ENCODE assay signal across 1 cellular context in the genomic region with DNA sequence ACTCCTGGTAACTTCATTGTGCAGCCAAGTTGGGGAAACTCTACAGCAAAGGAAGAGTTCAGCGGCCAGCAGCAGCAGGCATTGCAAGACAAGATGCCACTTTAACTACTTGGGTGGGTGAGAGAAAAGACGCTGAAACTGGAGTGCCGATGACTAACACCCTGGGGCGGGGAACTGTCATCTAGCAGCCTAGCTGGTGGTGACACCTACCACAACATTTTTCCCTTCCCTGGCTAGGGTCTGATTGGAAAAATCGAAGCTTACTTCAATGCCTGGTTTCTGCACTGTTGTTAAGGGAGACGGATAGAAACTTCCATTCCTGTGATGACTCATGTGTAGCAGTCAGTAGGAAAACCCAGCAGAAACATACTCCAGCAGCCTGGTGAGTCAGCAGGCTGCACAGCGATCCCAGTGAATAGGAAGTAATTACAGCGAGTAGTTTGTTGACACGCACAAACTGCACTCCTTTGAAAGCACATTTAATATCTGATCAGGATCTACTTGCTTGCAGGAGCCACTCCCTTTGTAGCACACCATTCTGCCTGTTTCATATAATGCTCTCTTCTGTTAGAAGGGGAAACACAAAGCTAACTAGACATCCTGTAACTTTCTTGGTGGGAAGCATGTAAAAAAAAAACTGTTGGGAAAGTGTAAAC.
TF ChIP-seq lines count a peak whose summit lies in the region.

No MANE protein-coding gene starts in this region.

TF ChIP-seq in HepG2, 621 proteins besides CTCF, POLR2A, EP300 and RAD21 (continued from another document and continues in another):
- TF ChIP-seq BHLHE40 (IDR thresholded peaks at IDR 0.05; ENCODE audit: low read length) (no peak; the same call in 1 of the 2 replicates), ZNF570 (CRISPR knock-in tag; IDR thresholded peaks at IDR 0.05; ENCODE audit: borderline replicate concordance) (no peak), SMARCC2 (IDR thresholded peaks at IDR 0.05) (no peak), TRIM24 (CRISPR knock-in tag; IDR thresholded peaks at IDR 0.05) (no peak), ZNF34 (CRISPR knock-in tag; IDR thresholded peaks at IDR 0.05; ENCODE audit: borderline replicate concordance) (no peak), SP5 (CRISPR knock-in tag; IDR thresholded peaks at IDR 0.05; ENCODE audit: borderline replicate concordance, low read depth) (peak; percentile 78), FIP1L1 (IDR thresholded peaks at IDR 0.05; ENCODE audit: borderline replicate concordance, insufficient read depth, low read depth, low read length) (no peak), ZNF766 (CRISPR knock-in tag; IDR thresholded peaks at IDR 0.05; ENCODE audit: borderline replicate concordance) (no peak), RARG (CRISPR knock-in tag; IDR thresholded peaks at IDR 0.05; ENCODE audit: low read depth) (no peak; the same call in 1 of the 2 replicates), HNRNPUL1 (IDR thresholded peaks at IDR 0.05; ENCODE audit: low read depth, low read length) (no peak), SCMH1 (CRISPR knock-in tag; IDR thresholded peaks at IDR 0.05; ENCODE audit: borderline replicate concordance) (no peak), ZMYM2 (CRISPR knock-in tag; IDR thresholded peaks at IDR 0.05) (no peak), NFE2L2 (IDR thresholded peaks at IDR 0.05; ENCODE audit: low read length) (peak; percentile 72), GPN1 (CRISPR knock-in tag; IDR thresholded peaks at IDR 0.05; ENCODE audit: borderline replicate concordance) (no peak), ZNF792 (CRISPR knock-in tag; IDR thresholded peaks at IDR 0.05) (peak; percentile 91; the same call in 1 of the 2 replicates), NFE2L1 (CRISPR knock-in tag; IDR thresholded peaks at IDR 0.05; ENCODE audit: borderline replicate concordance) (no peak), HOXA7 (CRISPR knock-in tag; IDR thresholded peaks at IDR 0.05) (no peak), TOPORS (CRISPR knock-in tag; IDR thresholded peaks at IDR 0.05) (no peak), SRSF4 (IDR thresholded peaks at IDR 0.05; ENCODE audit: low read depth, low read length, poor library complexity, severe bottlenecking) (no peak), KDM3A (CRISPR knock-in tag; IDR thresholded peaks at IDR 0.05; ENCODE audit: low read depth) (no peak), HOXA5 (CRISPR knock-in tag; IDR thresholded peaks at IDR 0.05) (no peak), NCOR1 (IDR thresholded peaks at IDR 0.05; ENCODE audit: borderline replicate concordance, low read length) (peak; percentile 23; the same call in 1 of the 2 replicates), RFX5 (IDR thresholded peaks at IDR 0.05; ENCODE audit: low read depth, low read length) (peak; percentile 61; the same call in 1 of the 2 replicates), ZBTB8A (CRISPR knock-in tag; IDR thresholded peaks at IDR 0.05; ENCODE audit: borderline replicate concordance, low read depth) (no peak), CREB1 (IDR thresholded peaks at IDR 0.05) (peak; percentile 79), CREB1 (CRISPR knock-in tag; IDR thresholded peaks at IDR 0.05) (peak; percentile 21; the same call in 1 of the 2 replicates), ZNF737 (CRISPR knock-in tag; IDR thresholded peaks at IDR 0.05; ENCODE audit: borderline replicate concordance) (no peak), ZNF572 (CRISPR knock-in tag; IDR thresholded peaks at IDR 0.05) (no peak), ZNF296 (CRISPR knock-in tag; conservative IDR thresholded peaks at IDR 0.05) (no peak), ZMYM3 (CRISPR knock-in tag; IDR thresholded peaks at IDR 0.05) (peak; percentile 22; the same call in 1 of the 2 replicates), KDM5A (IDR thresholded peaks at IDR 0.05; ENCODE audit: borderline replicate concordance, low read length) (no peak), MXD4 (CRISPR knock-in tag; IDR thresholded peaks at IDR 0.05) (peak; percentile 70), RBM39 (IDR thresholded peaks at IDR 0.05; ENCODE audit: low read depth, low read length, poor library complexity, severe bottlenecking) (no peak), ARID2 (CRISPR knock-in tag; IDR thresholded peaks at IDR 0.05; ENCODE audit: borderline replicate concordance) (no peak; the same call in 1 of the 2 replicates), YEATS4 (CRISPR knock-in tag; IDR thresholded peaks at IDR 0.05; ENCODE audit: borderline replicate concordance) (peak; percentile 51)
- TF ChIP-seq, protein P1, sequence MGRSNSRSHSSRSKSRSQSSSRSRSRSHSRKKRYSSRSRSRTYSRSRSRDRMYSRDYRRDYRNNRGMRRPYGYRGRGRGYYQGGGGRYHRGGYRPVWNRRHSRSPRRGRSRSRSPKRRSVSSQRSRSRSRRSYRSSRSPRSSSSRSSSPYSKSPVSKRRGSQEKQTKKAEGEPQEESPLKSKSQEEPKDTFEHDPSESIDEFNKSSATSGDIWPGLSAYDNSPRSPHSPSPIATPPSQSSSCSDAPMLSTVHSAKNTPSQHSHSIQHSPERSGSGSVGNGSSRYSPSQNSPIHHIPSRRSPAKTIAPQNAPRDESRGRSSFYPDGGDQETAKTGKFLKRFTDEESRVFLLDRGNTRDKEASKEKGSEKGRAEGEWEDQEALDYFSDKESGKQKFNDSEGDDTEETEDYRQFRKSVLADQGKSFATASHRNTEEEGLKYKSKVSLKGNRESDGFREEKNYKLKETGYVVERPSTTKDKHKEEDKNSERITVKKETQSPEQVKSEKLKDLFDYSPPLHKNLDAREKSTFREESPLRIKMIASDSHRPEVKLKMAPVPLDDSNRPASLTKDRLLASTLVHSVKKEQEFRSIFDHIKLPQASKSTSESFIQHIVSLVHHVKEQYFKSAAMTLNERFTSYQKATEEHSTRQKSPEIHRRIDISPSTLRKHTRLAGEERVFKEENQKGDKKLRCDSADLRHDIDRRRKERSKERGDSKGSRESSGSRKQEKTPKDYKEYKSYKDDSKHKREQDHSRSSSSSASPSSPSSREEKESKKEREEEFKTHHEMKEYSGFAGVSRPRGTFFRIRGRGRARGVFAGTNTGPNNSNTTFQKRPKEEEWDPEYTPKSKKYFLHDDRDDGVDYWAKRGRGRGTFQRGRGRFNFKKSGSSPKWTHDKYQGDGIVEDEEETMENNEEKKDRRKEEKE (IDR thresholded peaks at IDR 0.05) = no peak
- TF ChIP-seq, protein P2, sequence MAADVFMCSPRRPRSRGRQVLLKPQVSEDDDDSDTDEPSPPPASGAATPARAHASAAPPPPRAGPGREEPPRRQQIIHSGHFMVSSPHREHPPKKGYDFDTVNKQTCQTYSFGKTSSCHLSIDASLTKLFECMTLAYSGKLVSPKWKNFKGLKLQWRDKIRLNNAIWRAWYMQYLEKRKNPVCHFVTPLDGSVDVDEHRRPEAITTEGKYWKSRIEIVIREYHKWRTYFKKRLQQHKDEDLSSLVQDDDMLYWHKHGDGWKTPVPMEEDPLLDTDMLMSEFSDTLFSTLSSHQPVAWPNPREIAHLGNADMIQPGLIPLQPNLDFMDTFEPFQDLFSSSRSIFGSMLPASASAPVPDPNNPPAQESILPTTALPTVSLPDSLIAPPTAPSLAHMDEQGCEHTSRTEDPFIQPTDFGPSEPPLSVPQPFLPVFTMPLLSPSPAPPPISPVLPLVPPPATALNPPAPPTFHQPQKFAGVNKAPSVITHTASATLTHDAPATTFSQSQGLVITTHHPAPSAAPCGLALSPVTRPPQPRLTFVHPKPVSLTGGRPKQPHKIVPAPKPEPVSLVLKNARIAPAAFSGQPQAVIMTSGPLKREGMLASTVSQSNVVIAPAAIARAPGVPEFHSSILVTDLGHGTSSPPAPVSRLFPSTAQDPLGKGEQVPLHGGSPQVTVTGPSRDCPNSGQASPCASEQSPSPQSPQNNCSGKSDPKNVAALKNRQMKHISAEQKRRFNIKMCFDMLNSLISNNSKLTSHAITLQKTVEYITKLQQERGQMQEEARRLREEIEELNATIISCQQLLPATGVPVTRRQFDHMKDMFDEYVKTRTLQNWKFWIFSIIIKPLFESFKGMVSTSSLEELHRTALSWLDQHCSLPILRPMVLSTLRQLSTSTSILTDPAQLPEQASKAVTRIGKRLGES (CRISPR knock-in tag; IDR thresholded peaks at IDR 0.05; ENCODE audit: borderline replicate concordance) = no peak
- TF ChIP-seq, protein P3, sequence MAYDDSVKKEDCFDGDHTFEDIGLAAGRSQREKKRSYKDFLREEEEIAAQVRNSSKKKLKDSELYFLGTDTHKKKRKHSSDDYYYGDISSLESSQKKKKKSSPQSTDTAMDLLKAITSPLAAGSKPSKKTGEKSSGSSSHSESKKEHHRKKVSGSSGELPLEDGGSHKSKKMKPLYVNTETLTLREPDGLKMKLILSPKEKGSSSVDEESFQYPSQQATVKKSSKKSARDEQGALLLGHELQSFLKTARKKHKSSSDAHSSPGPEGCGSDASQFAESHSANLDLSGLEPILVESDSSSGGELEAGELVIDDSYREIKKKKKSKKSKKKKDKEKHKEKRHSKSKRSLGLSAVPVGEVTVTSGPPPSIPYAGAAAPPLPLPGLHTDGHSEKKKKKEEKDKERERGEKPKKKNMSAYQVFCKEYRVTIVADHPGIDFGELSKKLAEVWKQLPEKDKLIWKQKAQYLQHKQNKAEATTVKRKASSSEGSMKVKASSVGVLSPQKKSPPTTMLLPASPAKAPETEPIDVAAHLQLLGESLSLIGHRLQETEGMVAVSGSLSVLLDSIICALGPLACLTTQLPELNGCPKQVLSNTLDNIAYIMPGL (CRISPR knock-in tag; IDR thresholded peaks at IDR 0.05; ENCODE audit: borderline replicate concordance in 1 of 2, low read depth in 1 of 2) = peak in 1 of 2 experiments; percentile 39; a peak in 3 of 4 replicates
- TF ChIP-seq, protein P4, sequence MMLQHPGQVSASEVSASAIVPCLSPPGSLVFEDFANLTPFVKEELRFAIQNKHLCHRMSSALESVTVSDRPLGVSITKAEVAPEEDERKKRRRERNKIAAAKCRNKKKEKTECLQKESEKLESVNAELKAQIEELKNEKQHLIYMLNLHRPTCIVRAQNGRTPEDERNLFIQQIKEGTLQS (CRISPR knock-in tag; IDR thresholded peaks at IDR 0.05) = peak; percentile 97
- TF ChIP-seq, protein P5, sequence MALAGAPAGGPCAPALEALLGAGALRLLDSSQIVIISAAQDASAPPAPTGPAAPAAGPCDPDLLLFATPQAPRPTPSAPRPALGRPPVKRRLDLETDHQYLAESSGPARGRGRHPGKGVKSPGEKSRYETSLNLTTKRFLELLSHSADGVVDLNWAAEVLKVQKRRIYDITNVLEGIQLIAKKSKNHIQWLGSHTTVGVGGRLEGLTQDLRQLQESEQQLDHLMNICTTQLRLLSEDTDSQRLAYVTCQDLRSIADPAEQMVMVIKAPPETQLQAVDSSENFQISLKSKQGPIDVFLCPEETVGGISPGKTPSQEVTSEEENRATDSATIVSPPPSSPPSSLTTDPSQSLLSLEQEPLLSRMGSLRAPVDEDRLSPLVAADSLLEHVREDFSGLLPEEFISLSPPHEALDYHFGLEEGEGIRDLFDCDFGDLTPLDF (CRISPR knock-in tag; IDR thresholded peaks at IDR 0.05) = no peak
- TF ChIP-seq, protein P6, sequence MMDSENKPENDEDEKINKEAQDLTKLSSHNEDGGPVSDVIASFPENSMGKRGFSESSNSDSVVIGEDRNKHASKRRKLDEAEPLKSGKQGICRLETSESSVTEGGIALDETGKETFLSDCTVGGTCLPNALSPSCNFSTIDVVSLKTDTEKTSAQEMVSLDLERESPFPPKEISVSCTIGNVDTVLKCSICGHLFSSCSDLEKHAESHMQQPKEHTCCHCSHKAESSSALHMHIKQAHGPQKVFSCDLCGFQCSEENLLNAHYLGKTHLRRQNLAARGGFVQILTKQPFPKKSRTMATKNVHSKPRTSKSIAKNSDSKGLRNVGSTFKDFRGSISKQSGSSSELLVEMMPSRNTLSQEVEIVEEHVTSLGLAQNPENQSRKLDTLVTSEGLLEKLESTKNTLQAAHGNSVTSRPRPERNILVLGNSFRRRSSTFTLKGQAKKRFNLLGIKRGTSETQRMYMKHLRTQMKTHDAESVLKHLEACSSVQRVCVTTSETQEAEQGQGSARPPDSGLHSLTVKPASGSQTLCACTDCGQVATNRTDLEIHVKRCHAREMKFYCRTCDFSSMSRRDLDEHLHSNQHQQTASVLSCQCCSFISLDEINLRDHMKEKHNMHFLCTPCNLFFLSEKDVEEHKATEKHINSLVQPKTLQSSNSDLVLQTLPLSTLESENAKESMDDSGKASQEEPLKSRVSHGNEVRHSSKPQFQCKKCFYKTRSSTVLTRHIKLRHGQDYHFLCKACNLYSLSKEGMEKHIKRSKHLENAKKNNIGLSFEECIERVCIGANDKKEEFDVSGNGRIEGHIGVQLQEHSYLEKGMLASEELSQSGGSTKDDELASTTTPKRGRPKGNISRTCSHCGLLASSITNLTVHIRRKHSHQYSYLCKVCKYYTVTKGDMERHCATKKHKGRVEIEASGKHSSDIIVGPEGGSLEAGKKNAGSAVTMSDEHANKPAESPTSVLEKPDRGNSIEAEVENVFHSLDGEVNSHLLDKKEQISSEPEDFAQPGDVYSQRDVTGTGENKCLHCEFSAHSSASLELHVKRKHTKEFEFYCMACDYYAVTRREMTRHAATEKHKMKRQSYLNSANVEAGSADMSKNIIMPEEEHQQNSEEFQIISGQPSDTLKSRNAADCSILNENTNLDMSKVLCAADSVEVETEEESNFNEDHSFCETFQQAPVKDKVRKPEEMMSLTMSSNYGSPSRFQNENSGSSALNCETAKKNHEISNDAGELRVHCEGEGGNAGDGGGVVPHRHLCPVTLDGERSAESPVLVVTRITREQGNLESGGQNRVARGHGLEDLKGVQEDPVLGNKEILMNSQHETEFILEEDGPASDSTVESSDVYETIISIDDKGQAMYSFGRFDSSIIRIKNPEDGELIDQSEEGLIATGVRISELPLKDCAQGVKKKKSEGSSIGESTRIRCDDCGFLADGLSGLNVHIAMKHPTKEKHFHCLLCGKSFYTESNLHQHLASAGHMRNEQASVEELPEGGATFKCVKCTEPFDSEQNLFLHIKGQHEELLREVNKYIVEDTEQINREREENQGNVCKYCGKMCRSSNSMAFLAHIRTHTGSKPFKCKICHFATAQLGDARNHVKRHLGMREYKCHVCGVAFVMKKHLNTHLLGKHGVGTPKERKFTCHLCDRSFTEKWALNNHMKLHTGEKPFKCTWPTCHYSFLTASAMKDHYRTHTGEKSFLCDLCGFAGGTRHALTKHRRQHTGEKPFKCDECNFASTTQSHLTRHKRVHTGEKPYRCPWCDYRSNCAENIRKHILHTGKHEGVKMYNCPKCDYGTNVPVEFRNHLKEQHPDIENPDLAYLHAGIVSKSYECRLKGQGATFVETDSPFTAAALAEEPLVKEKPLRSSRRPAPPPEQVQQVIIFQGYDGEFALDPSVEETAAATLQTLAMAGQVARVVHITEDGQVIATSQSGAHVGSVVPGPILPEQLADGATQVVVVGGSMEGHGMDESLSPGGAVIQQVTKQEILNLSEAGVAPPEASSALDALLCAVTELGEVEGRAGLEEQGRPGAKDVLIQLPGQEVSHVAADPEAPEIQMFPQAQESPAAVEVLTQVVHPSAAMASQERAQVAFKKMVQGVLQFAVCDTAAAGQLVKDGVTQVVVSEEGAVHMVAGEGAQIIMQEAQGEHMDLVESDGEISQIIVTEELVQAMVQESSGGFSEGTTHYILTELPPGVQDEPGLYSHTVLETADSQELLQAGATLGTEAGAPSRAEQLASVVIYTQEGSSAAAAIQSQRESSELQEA (CRISPR knock-in tag; IDR thresholded peaks at IDR 0.05; ENCODE audit: not compliant biosample characterization) = no peak
- TF ChIP-seq, protein P7, sequence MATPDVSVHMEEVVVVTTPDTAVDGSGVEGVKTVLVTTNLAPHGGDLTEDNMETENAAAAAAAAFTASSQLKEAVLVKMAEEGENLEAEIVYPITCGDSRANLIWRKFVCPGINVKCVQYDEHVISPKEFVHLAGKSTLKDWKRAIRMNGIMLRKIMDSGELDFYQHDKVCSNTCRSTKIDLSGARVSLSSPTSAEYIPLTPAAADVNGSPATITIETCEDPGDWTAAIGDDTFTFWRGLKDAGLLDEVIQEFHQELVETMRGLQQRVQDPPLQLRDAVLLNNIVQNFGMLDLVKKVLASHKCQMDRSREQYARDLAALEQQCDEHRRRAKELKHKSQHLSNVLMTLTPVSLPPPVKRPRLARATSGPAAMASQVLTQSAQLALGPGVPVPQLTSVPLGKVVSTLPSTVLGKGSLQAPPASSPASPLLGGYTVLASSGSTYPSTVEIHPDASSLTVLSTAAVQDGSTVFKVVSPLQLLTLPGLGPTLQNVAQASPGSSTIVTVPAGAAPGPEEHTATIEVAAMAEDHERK (CRISPR knock-in tag; IDR thresholded peaks at IDR 0.05; ENCODE audit: low read depth) = no peak
